8 cellular contexts compared by ENCODE assay signal in the genomic region with DNA sequence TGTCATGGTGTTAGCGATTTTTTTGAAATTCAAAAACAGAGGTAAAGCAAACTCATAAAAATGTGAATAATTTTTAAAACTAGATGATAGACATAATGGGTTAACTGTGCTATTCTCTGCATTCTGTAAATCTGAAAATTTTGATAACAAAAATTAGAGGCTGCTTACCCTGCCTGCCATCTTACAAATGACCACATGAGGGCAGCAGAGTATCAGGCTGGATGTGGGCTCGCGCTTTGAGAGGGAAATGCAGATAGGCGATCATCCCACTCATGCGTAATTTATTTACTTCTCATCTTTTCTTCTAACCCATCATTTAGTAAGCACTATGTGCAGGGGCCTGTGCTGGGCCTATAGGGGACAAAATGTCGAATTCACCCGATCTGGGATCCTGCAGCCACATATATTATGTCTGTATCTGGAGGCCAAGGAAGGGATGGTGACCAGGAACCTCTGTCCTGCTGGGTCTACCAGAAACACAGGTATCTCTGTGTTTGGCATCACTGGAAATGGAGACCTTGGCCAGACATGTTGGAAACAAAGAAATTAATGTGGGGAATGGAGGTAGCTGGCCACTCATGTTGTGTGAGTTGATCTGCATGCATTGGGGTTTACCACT. TPM values are rescaled to one million over a fixed set of nuclear protein-coding genes. Genes with fewer than 3 reads are reported as not detected.
DNase-seq lines count a peak whose midpoint lies in the region; ATAC-seq and TF ChIP-seq lines count a peak whose summit lies in the region.

No MANE protein-coding gene starts in this region.

- peak; percentile 84 for TF ChIP-seq CTCF in GM10248 (IDR thresholded peaks at IDR 0.05; ENCODE audit: control extremely low read depth, extremely low read depth, low read depth, missing control alignments)
- peak; percentile 97 for TF ChIP-seq CTCF in fibroblast of mammary gland (conservative IDR thresholded peaks at IDR 0.05; ENCODE audit: control insufficient read depth, insufficient read depth, low read depth, low read length)
- TF ChIP-seq CTCF in osteoblast (IDR thresholded peaks at IDR 0.05; ENCODE audit: extremely low read depth, low read depth, low read length), result peak; percentile 99
- TF ChIP-seq CTCF in thyroid gland (IDR thresholded peaks at IDR 0.05), result peak; percentile 91 to 99 (median 96)

- TF ChIP-seq POLR2A in thyroid gland (IDR thresholded peaks at IDR 0.05), result no peak

- no peak overlapping the region for H2AFZ ChIP-seq in osteoblast (ENCODE audit: low read length)

- POLR2A ChIA-PET in GM10248 (lab: Yijun Ruan, JAX), result no interaction called here

- no peaks in the 10 kb centered on the region for H3K36me3 ChIP-seq in osteoblast (ENCODE audit: insufficient read depth, low read length)
- no peaks in the 10 kb centered on the region for H3K36me3 ChIP-seq in thyroid gland

- H4K20me1 ChIP-seq in osteoblast (ENCODE audit: insufficient read depth, low read length), result no peaks in the 10 kb centered on the region

- H3K79me2 ChIP-seq in osteoblast (ENCODE audit: insufficient read depth, low read length), result no peaks in the 10 kb centered on the region

- peaks cover 7% of the 10 kb centered on the region for H3K27me3 ChIP-seq in osteoblast (ENCODE audit: insufficient read depth, low read length)
- H3K27me3 ChIP-seq in thyroid gland, result no peaks in the 10 kb centered on the region

- intact Hi-C loops in thyroid gland (cut with DNase I), result loop anchor here (5.0 kb wide), 1 partner anchor 96 kb away; no protein-coding TSS in a partner anchor

- peak overlapping the region; percentile 24 for H3K4me2 ChIP-seq in osteoblast (ENCODE audit: insufficient read depth, low read length)

- DNase-seq in GM10248 (ENCODE audit: extremely low spot score), result peak; percentile 64
- DNase-seq in OCI-M1 (lab: John Stamatoyannopoulos, UW), result peak; percentile 89
- peak; percentile 80 to 81 for DNase-seq in activated T-cell treated with anti-CD3 and anti-CD28 coated beads, Interleukin-2, amount 50 U/mL, for 48 hours
- DNase-seq in fibroblast of mammary gland (ENCODE audit: low read depth), result peak; percentile 67
- DNase-seq in osteoblast (ENCODE audit: insufficient read length, low spot score, missing footprints), result peak; percentile 79
- DNase-seq in thyroid gland, result peak; percentile 59 to 67

- WGBS in thyroid gland, 2 donors, result 0 to 1% methylated on average over 7 of the region's 7 CpGs

- no peaks in the 10 kb centered on the region for H3K4me1 ChIP-seq in osteoblast (ENCODE audit: insufficient read depth, low read length)
- no peaks in the 10 kb centered on the region for H3K4me1 ChIP-seq in thyroid gland

- no peak overlapping the region for H3K27ac ChIP-seq in osteoblast (ENCODE audit: low read depth, low read length)
- no peak overlapping the region for H3K27ac ChIP-seq in thyroid gland

- CTCF ChIA-PET in GM10248 (lab: Yijun Ruan, JAX), result interaction anchor here (0.8 to 11.3 kb wide), 25 partner anchors 8 to 1794 kb away, joined by 3 to 142 read pairs (median 5); a partner anchor contains a TSS

- peak; percentile 63 for ATAC-seq in HG03354 (IDR thresholded peaks at IDR 0.05; ENCODE audit: poor library complexity, severe bottlenecking, unreplicated experiment)
- no peak for ATAC-seq in HG03196 (IDR thresholded peaks at IDR 0.05; ENCODE audit: unreplicated experiment)

- H3K4me3 ChIP-seq in fibroblast of mammary gland (ENCODE audit: control insufficient read depth, low read depth, low read length), result no peak overlapping the region
- no peak overlapping the region for H3K4me3 ChIP-seq in osteoblast (ENCODE audit: insufficient read depth, low read length)
- H3K4me3 ChIP-seq in thyroid gland (replicated peaks in 1 of 3), result no peak overlapping the region

- no peaks in the 10 kb centered on the region for H3K9me3 ChIP-seq in osteoblast (ENCODE audit: low read depth, low read length)
- no peaks in the 10 kb centered on the region for H3K9me3 ChIP-seq in thyroid gland

RNA-seq across cellular contexts. Expression of a gene that starts 7.8 kb away (rescaled TPM):
- 7.6 and 8.8 TPM in 2 replicates for total RNA-seq in osteoblast
- total RNA-seq in thyroid gland, result 10 to 100 TPM in 3 of 4 donors, 1 to 10 TPM in 1; 9.6 to 18.4 (median 10.5) TPM
